8 cellular contexts compared by ENCODE assay signal in genomic region chr16:70187858-70188607, GRCh38. TPM values are rescaled to one million over a fixed set of nuclear protein-coding genes. Genes with fewer than 3 reads are reported as not detected.
DNase-seq lines count a peak whose midpoint lies in the region; ATAC-seq and TF ChIP-seq lines count a peak whose summit lies in the region.
"Not testable (repeated sequence)": the region's sequence is repeated elsewhere in the genome, so short reads cannot be mapped to it uniquely, and the experiment has no call there.

No MANE protein-coding gene starts in this region.

- not testable (repeated sequence) for TF ChIP-seq CTCF in BJ (IDR thresholded peaks at IDR 0.05; ENCODE audit: insufficient read depth, low read depth, low read length); colonic mucosa (IDR thresholded peaks at IDR 0.05); heart right ventricle (IDR thresholded peaks at IDR 0.05); mesothelial cell of epicardium (IDR thresholded peaks at IDR 0.05; ENCODE audit: unreplicated experiment); prostate gland (IDR thresholded peaks at IDR 0.05); thoracic aorta (IDR thresholded peaks at IDR 0.05)

- 2 to 5% methylated on average over 11 to 19 of the region's 71 CpGs for WGBS in heart right ventricle, 2 donors
- 34% methylated on average over 10 of the region's 71 CpGs for WGBS in prostate gland

- H3K36me3 Mint-ChIP-seq in activated CD4-positive, alpha-beta T cell treated with anti-CD3 and anti-CD28 coated beads for 36 hours (ENCODE audit: low read depth); mesothelial cell of epicardium: not testable (repeated sequence)

- POLR2A ChIA-PET in BJ (lab: Charles Lee); activated CD4-positive, alpha-beta T cell treated with anti-CD3 and anti-CD28 coated beads for 36 hours (lab: Charles Lee): not testable (repeated sequence)

- H3K4me1 Mint-ChIP-seq in activated CD4-positive, alpha-beta T cell treated with anti-CD3 and anti-CD28 coated beads for 36 hours; mesothelial cell of epicardium: not testable (repeated sequence)

- H3K27ac Mint-ChIP-seq in activated CD4-positive, alpha-beta T cell treated with anti-CD3 and anti-CD28 coated beads for 36 hours; mesothelial cell of epicardium: not testable (repeated sequence)

- ATAC-seq in HG02981 (IDR thresholded peaks at IDR 0.05; ENCODE audit: unreplicated experiment) (peak; percentile 65), heart right ventricle (peak; percentile 93 to 97 (median 95)), thoracic aorta (ENCODE audit: insufficient number of reproducible peaks, low FRiP score, low read depth) (peak; percentile 62)
- ATAC-seq in activated CD4-positive, alpha-beta T cell treated with anti-CD3 and anti-CD28 coated beads for 36 hours, result peak; percentile 16

- H3K27me3 ChIP-seq in BJ (ENCODE audit: control insufficient read depth, insufficient read depth, low read length); colonic mucosa; heart right ventricle; prostate gland (replicated peaks; ENCODE audit: insufficient read depth); thoracic aorta (replicated peaks; ENCODE audit: insufficient read depth): not testable (repeated sequence)

- H3K9me3 ChIP-seq in colonic mucosa, heart right ventricle, prostate gland, thoracic aorta: not testable (repeated sequence)

- not testable (repeated sequence) for H3K4me3 Mint-ChIP-seq in activated CD4-positive, alpha-beta T cell treated with anti-CD3 and anti-CD28 coated beads for 36 hours
- peak overlapping the region; percentile 42 for H3K4me3 Mint-ChIP-seq in mesothelial cell of epicardium

- H3K4me3 ChIP-seq in BJ (ENCODE audit: low read depth, low read length) (peak overlapping the region; percentile 25), heart right ventricle (peak overlapping the region; percentile 21 to 58 (median 50)), prostate gland (peak overlapping the region; percentile 21 to 38), thoracic aorta (peak overlapping the region; percentile 65)
- H3K4me3 ChIP-seq in colonic mucosa, result not testable (repeated sequence)

- H3K27me3 Mint-ChIP-seq in activated CD4-positive, alpha-beta T cell treated with anti-CD3 and anti-CD28 coated beads for 36 hours; mesothelial cell of epicardium (ENCODE audit: low read depth): not testable (repeated sequence)

- not testable (repeated sequence) for DNase-seq in BJ (ENCODE audit: low read depth); activated CD4-positive, alpha-beta T cell treated with anti-CD3 and anti-CD28 coated beads for 36 hours; mesothelial cell of epicardium (ENCODE audit: low spot score in 2 of 2, unreplicated experiment in 2 of 2); prostate gland (ENCODE audit: low spot score); thoracic aorta (ENCODE audit: low spot score)
- DNase-seq in colonic mucosa, result peak; percentile 34
- DNase-seq in heart right ventricle, result peak in 1 of 2 donors; percentile 62

- H3K9me3 Mint-ChIP-seq in activated CD4-positive, alpha-beta T cell treated with anti-CD3 and anti-CD28 coated beads for 36 hours (ENCODE audit: low read depth); mesothelial cell of epicardium: not testable (repeated sequence)

- CTCF ChIA-PET in BJ (lab: Yijun Ruan, JAX); activated CD4-positive, alpha-beta T cell treated with anti-CD3 and anti-CD28 coated beads for 36 hours (lab: Charles Lee): not testable (repeated sequence)

- intact Hi-C loops in activated CD4-positive, alpha-beta T cell treated with anti-CD3 and anti-CD28 coated beads for 36 hours (cut with DNase I, micrococcal nuclease); colonic mucosa (cut with DNase I); heart right ventricle (cut with DNase I); prostate gland (cut with DNase I): not testable (repeated sequence)

- H3K4me1 ChIP-seq in colonic mucosa; heart right ventricle; prostate gland (replicated peaks); thoracic aorta (ENCODE audit: control insufficient read depth in 1 of 2, low read depth in 2 of 2): not testable (repeated sequence)

- not testable (repeated sequence) for TF ChIP-seq POLR2A in prostate gland (IDR thresholded peaks at IDR 0.05)

- H3K36me3 ChIP-seq in BJ (ENCODE audit: control insufficient read depth, insufficient read depth, low read length); colonic mucosa; heart right ventricle; prostate gland; thoracic aorta: not testable (repeated sequence)

- H3K9ac ChIP-seq in colonic mucosa (ENCODE audit: low read depth in 2 of 2, low read length in 2 of 2), result not testable (repeated sequence)

- H3K27ac ChIP-seq in colonic mucosa, result not testable (repeated sequence)
- H3K27ac ChIP-seq in heart right ventricle (peak overlapping the region; percentile 51 to 87 (median 74)), prostate gland (peak overlapping the region; percentile 39 to 62), thoracic aorta (peak overlapping the region; percentile 53 to 68)

RNA-seq across cellular contexts. Expression of gene CLEC18C, which starts 14.4 kb away (rescaled TPM):
- polyA plus RNA-seq in BJ (2011; rRNA removed) (0.05 TPM in 1 of 2 replicates, not detected in the other), heart right ventricle (under 1 TPM; 0.16 to 0.37 TPM)
- polyA minus RNA-seq in BJ (2011; rRNA and poly(A)+ RNA removed), result not detected in 2 replicates
- total RNA-seq in activated CD4-positive, alpha-beta T cell treated with anti-CD3 and anti-CD28 coated beads for 36 hours, result under 1 TPM in 1 of 2 experiments, not detected in 1; 0.25 TPM
- total RNA-seq in colonic mucosa (under 1 TPM; 0.10 to 0.35 TPM), heart right ventricle (under 1 TPM in 5 of 10 donors, not detected in 5; 0.09 to 0.23 (median 0.20) TPM), mesothelial cell of epicardium (0.16 TPM in 1 of 3 replicates, not detected in the others), prostate gland (1 to 10 TPM in 1 of 2 donors, under 1 TPM in 1; 0.41 to 2.8 TPM), thoracic aorta (under 1 TPM in 1 of 2 donors, not detected in 1; 0.68 TPM)

Comparison
In these comparisons a context has a peak if more than half of its experiments do, and no peak if none do; other contexts are left out.
1. ATAC-seq: peak in every context shown above with its lines; median percentile 95 in heart right ventricle; 65 in HG02981; 62 in thoracic aorta; 16 in activated CD4-positive, alpha-beta T cell treated with anti-CD3 and anti-CD28 coated beads for 36 hours.